ENCODE assay signal across 12 cellular contexts in genomic region chr15:62058327-62059028, GRCh38. TPM values are rescaled to one million over a fixed set of nuclear protein-coding genes. Genes with fewer than 3 reads are reported as not detected.
DNase-seq lines count a peak whose midpoint lies in the region; ATAC-seq and TF ChIP-seq lines count a peak whose summit lies in the region.
"Had no signal": no experiment of that assay in that cellular context is flagged by ENCODE, and none has a peak within 500 bp of the region (broad histone marks: within the 10 kb centered on the region; RNA-seq: fewer than 3 reads in every experiment).

No MANE protein-coding gene starts in this region.

- H3K27me3 ChIP-seq in ACC112 (ENCODE audit: insufficient read depth, low read length): 0 out of 2 replicates have a peak, but pooled peaks cover 4% of the 10 kb centered on the region
- H3K27me3 ChIP-seq: SJCRH30, thyroid gland had no signal

- no peak overlapping the region for H3K27ac ChIP-seq in ACC112 (ENCODE audit: low read depth, low read length)
- H3K27ac ChIP-seq: SJCRH30 had no signal

- H3K79me2 ChIP-seq in ACC112 (ENCODE audit: control insufficient read depth, insufficient read depth, low read length, unreplicated experiment): peaks cover 49% of the 10 kb centered on the region

- H3K4me3 ChIP-seq in ACC112 (ENCODE audit: low read depth, low read length): peak overlapping the region; percentile 46
- H3K4me3 ChIP-seq in GM12864 (ENCODE audit: low read depth, low read length): peak overlapping the region; percentile 37; the same call in 1 of the 2 replicates

- peaks cover 6% of the 10 kb centered on the region for H3K36me3 Mint-ChIP-seq in activated CD8-positive, alpha-beta T cell treated with anti-CD3 and anti-CD28 coated beads, Interleukin-2, amount 10 ng/mL, durations not matched to agents 7 days and 5 days (ENCODE audit: low read depth)
- H3K36me3 Mint-ChIP-seq in mesothelial cell of epicardium: peaks cover 4% of the 10 kb centered on the region

- peaks cover 43% of the 10 kb centered on the region for H3K4me1 Mint-ChIP-seq in activated CD8-positive, alpha-beta T cell treated with anti-CD3 and anti-CD28 coated beads, Interleukin-2, amount 10 ng/mL, durations not matched to agents 7 days and 5 days (ENCODE audit: low read depth)
- H3K4me1 Mint-ChIP-seq in mesothelial cell of epicardium: peaks cover 7% of the 10 kb centered on the region

- no peaks in the 10 kb centered on the region for H3K36me3 ChIP-seq in ACC112 (ENCODE audit: insufficient read depth, low read length)
- H3K36me3 ChIP-seq: SJCRH30, thyroid gland had no signal

- peak overlapping the region; percentile 81 for H3K4me3 Mint-ChIP-seq in activated CD8-positive, alpha-beta T cell treated with anti-CD3 and anti-CD28 coated beads, Interleukin-2, amount 10 ng/mL, durations not matched to agents 7 days and 5 days
- H3K4me3 Mint-ChIP-seq in mesothelial cell of epicardium: peak overlapping the region; percentile 34

- peaks cover 5% of the 10 kb centered on the region for H3K4me1 ChIP-seq in ACC112 (ENCODE audit: control insufficient read depth, insufficient read depth, low read length, unreplicated experiment)
- H3K4me1 ChIP-seq: SJCRH30 had no signal

- H3K27ac Mint-ChIP-seq in activated CD8-positive, alpha-beta T cell treated with anti-CD3 and anti-CD28 coated beads, Interleukin-2, amount 10 ng/mL, durations not matched to agents 7 days and 5 days: no peak overlapping the region
- no peak overlapping the region for H3K27ac Mint-ChIP-seq in mesothelial cell of epicardium

- H3K9me3 Mint-ChIP-seq in activated CD8-positive, alpha-beta T cell treated with anti-CD3 and anti-CD28 coated beads, Interleukin-2, amount 10 ng/mL, durations not matched to agents 7 days and 5 days (ENCODE audit: insufficient read depth): no peaks in the 10 kb centered on the region
- no peaks in the 10 kb centered on the region for H3K9me3 Mint-ChIP-seq in mesothelial cell of epicardium

- CTCF ChIA-PET in activated CD8-positive, alpha-beta T cell treated with anti-CD3 and anti-CD28 coated beads, Interleukin-2, amount 10 ng/mL, durations not matched to agents 7 days and 5 days (lab: Charles Lee): interaction anchor here (0.9 to 1.4 kb wide), 3 partner anchors 9 to 332 kb away, joined by 3 read pairs; partner anchors contain the start of gene TLN2

- H3K27me3 Mint-ChIP-seq in activated CD8-positive, alpha-beta T cell treated with anti-CD3 and anti-CD28 coated beads, Interleukin-2, amount 10 ng/mL, durations not matched to agents 7 days and 5 days (ENCODE audit: low read depth): peaks cover 11% of the 10 kb centered on the region
- H3K27me3 Mint-ChIP-seq in mesothelial cell of epicardium (ENCODE audit: low read depth): peaks cover 28% of the 10 kb centered on the region

- no peak for ATAC-seq in activated CD8-positive, alpha-beta T cell treated with anti-CD3 and anti-CD28 coated beads, Interleukin-2, amount 10 ng/mL, durations not matched to agents 7 days and 5 days

- POLR2A ChIA-PET in activated CD8-positive, alpha-beta T cell treated with anti-CD3 and anti-CD28 coated beads, Interleukin-2, amount 10 ng/mL, durations not matched to agents 7 days and 5 days (lab: Charles Lee): interaction anchor here (0.7 to 1.0 kb wide), 2 partner anchors 11 to 15 kb away, joined by 3 to 4 read pairs; no protein-coding TSS in a partner anchor

- DNase-seq in GM12864 (ENCODE audit: low read depth): no peak
- no peak for DNase-seq in activated CD8-positive, alpha-beta T cell treated with anti-CD3 and anti-CD28 coated beads, Interleukin-2, amount 10 ng/mL, durations not matched to agents 7 days and 5 days
- no peak for DNase-seq in mesothelial cell of epicardium (ENCODE audit: low spot score in 2 of 2, unreplicated experiment in 2 of 2)
- no peak for DNase-seq in NCI-H146 (lab: John Stamatoyannopoulos, UW)
- DNase-seq in cortex of kidney (lab: John Stamatoyannopoulos, UW): no peak
- no peak for DNase-seq in superior temporal gyrus (ENCODE audit: extremely low spot score)
- no peak for DNase-seq in COLO668 (lab: John Stamatoyannopoulos, UW; ENCODE audit: unreplicated experiment)
- DNase-seq: NCI-H510A treated with DMSO at 0.1 percent for 48 hours, posterior cingulate gyrus, thyroid gland had no signal

- no peak overlapping the region for H2AFZ ChIP-seq in ACC112 (ENCODE audit: low read length, unreplicated experiment)

- TF ChIP-seq CTCF in GM12864 (IDR thresholded peaks at IDR 0.05; ENCODE audit: low read depth, low read length, missing control alignments): no peak
- TF ChIP-seq CTCF in mesothelial cell of epicardium (IDR thresholded peaks at IDR 0.05; ENCODE audit: unreplicated experiment): no peak

RNA-seq across cellular contexts. Expression of gene VPS13C, which starts 1.8 kb away (rescaled TPM):
- total RNA-seq in activated CD8-positive, alpha-beta T cell treated with anti-CD3 and anti-CD28 coated beads, Interleukin-2, amount 10 ng/mL, durations not matched to agents 7 days and 5 days: 10 to 100 TPM; 58.3 to 64.7 TPM
- total RNA-seq in mesothelial cell of epicardium: 42.8 to 44.9 TPM (median 44.7 TPM) in 3 replicates

RNA-seq across cellular contexts. Expression of gene C2CD4A, which starts 8.3 kb away (rescaled TPM):
- total RNA-seq in activated CD8-positive, alpha-beta T cell treated with anti-CD3 and anti-CD28 coated beads, Interleukin-2, amount 10 ng/mL, durations not matched to agents 7 days and 5 days: not detected
- not detected in 3 replicates for total RNA-seq in mesothelial cell of epicardium
